1 cellular context compared by ENCODE assay signal in the genomic region with DNA sequence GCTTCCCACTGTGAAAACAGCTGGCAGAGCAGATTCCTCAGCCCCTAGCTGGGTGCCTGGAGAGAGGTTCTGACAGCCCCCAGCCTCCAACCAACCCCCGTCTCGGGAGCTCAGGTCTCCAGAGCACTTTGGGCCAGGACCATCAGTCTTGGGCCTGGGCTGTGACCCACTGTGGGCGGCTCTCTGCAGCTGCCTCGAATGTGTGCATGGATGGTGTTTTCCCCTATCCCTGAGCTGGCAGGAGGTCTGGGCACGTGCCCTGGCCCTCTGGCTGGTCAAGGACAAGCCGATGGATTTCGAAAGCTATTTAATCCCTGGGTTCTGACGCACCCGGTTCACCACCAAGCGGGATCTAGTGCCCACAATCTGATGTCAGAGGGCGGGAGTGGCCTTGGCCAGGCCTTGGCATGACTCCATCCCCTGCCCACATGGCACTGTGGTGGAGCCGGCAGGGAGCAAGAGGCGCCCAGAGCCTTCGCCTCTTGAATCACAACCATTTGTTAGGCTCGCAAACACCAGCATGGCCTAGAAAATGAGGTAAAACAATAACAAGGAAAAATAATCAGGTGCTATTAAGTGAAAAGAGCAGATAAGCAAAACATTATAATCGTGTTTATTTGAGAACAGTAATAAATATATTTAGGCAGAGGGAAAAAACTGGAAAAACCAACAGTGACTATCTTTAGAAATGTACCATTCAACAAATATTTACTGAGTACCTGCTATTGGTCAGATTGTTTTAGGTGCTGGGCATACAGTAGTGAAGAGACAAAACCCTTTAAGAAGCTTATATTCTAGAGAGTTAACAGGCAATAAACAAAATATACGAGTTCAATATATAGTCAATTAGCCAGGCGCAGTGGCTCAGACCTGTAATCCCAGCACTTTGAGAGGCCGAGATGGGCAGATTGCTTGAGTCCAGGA.
A peak's percentile ranks its signal among the peaks of the same experiment; 100 is the strongest.
TF ChIP-seq lines count a peak whose summit lies in the region.

No MANE protein-coding gene starts in this region.

TF ChIP-seq in HepG2, 621 proteins besides CTCF, POLR2A, EP300 and RAD21 (continued from another document and continues in another):
- TF ChIP-seq, protein P1, sequence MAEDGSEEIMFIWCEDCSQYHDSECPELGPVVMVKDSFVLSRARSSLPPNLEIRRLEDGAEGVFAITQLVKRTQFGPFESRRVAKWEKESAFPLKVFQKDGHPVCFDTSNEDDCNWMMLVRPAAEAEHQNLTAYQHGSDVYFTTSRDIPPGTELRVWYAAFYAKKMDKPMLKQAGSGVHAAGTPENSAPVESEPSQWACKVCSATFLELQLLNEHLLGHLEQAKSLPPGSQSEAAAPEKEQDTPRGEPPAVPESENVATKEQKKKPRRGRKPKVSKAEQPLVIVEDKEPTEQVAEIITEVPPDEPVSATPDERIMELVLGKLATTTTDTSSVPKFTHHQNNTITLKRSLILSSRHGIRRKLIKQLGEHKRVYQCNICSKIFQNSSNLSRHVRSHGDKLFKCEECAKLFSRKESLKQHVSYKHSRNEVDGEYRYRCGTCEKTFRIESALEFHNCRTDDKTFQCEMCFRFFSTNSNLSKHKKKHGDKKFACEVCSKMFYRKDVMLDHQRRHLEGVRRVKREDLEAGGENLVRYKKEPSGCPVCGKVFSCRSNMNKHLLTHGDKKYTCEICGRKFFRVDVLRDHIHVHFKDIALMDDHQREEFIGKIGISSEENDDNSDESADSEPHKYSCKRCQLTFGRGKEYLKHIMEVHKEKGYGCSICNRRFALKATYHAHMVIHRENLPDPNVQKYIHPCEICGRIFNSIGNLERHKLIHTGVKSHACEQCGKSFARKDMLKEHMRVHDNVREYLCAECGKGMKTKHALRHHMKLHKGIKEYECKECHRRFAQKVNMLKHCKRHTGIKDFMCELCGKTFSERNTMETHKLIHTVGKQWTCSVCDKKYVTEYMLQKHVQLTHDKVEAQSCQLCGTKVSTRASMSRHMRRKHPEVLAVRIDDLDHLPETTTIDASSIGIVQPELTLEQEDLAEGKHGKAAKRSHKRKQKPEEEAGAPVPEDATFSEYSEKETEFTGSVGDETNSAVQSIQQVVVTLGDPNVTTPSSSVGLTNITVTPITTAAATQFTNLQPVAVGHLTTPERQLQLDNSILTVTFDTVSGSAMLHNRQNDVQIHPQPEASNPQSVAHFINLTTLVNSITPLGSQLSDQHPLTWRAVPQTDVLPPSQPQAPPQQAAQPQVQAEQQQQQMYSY (CRISPR knock-in tag; IDR thresholded peaks at IDR 0.05), result no peak
- TF ChIP-seq HNRNPK (IDR thresholded peaks at IDR 0.05; ENCODE audit: low read depth, low read length, poor library complexity, severe bottlenecking), result no peak
- TF ChIP-seq ZNF274 (CRISPR knock-in tag; IDR thresholded peaks at IDR 0.05), result 0 out of 2 replicates have a peak, but pooled peaks have one; percentile 60
- no peak for TF ChIP-seq NAIF1 (CRISPR knock-in tag; IDR thresholded peaks at IDR 0.05; ENCODE audit: borderline replicate concordance)
- peak in 1 of 2 experiments; percentile 44; a peak in 1 of 4 replicates for TF ChIP-seq ATF4 (CRISPR knock-in tag; IDR thresholded peaks at IDR 0.05)
- TF ChIP-seq ZSCAN30 (CRISPR knock-in tag; IDR thresholded peaks at IDR 0.05), result no peak
- 0 out of 2 replicates have a peak, but pooled peaks have one; percentile 39 for TF ChIP-seq BRD4 (CRISPR knock-in tag; IDR thresholded peaks at IDR 0.05)
- no peak; the same call in 1 of the 2 replicates for TF ChIP-seq SMAD9 (CRISPR knock-in tag; IDR thresholded peaks at IDR 0.05)
- no peak for TF ChIP-seq CENPX (CRISPR knock-in tag; IDR thresholded peaks at IDR 0.05)
- no peak; the same call in 1 of the 2 replicates for TF ChIP-seq PHF20 (CRISPR knock-in tag; IDR thresholded peaks at IDR 0.05)
- TF ChIP-seq TEAD3 (CRISPR knock-in tag; optimal IDR thresholded peaks at IDR 0.05; ENCODE audit: borderline replicate concordance), result no peak
- no peak for TF ChIP-seq AHR (CRISPR knock-in tag; IDR thresholded peaks at IDR 0.05)
- no peak for TF ChIP-seq ZNF772 (CRISPR knock-in tag; IDR thresholded peaks at IDR 0.05)
- TF ChIP-seq HNRNPUL1 (IDR thresholded peaks at IDR 0.05; ENCODE audit: low read depth, low read length), result no peak
- TF ChIP-seq EED (CRISPR knock-in tag; IDR thresholded peaks at IDR 0.05), result no peak
- peak; percentile 47; the same call in 1 of the 2 replicates for TF ChIP-seq ZMYM4 (CRISPR knock-in tag; IDR thresholded peaks at IDR 0.05)
- no peak for TF ChIP-seq RFXAP (CRISPR knock-in tag; IDR thresholded peaks at IDR 0.05; ENCODE audit: borderline replicate concordance)
- TF ChIP-seq KLF11 (CRISPR knock-in tag; IDR thresholded peaks at IDR 0.05), result no peak
- TF ChIP-seq ZNF18 (CRISPR knock-in tag; IDR thresholded peaks at IDR 0.05; ENCODE audit: insufficient replicate concordance), result no peak
- peak; percentile 34; the same call in 1 of the 2 replicates for TF ChIP-seq ZNF501 (CRISPR knock-in tag; IDR thresholded peaks at IDR 0.05)
- no peak for TF ChIP-seq FIP1L1 (IDR thresholded peaks at IDR 0.05; ENCODE audit: borderline replicate concordance, insufficient read depth, low read depth, low read length)
- TF ChIP-seq TCF12 (IDR thresholded peaks at IDR 0.05), result no peak
- TF ChIP-seq TCF12 (CRISPR knock-in tag; IDR thresholded peaks at IDR 0.05), result no peak
- TF ChIP-seq, protein P2, sequence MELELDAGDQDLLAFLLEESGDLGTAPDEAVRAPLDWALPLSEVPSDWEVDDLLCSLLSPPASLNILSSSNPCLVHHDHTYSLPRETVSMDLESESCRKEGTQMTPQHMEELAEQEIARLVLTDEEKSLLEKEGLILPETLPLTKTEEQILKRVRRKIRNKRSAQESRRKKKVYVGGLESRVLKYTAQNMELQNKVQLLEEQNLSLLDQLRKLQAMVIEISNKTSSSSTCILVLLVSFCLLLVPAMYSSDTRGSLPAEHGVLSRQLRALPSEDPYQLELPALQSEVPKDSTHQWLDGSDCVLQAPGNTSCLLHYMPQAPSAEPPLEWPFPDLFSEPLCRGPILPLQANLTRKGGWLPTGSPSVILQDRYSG (CRISPR knock-in tag; IDR thresholded peaks at IDR 0.05), result no peak
- no peak for TF ChIP-seq MED8 (CRISPR knock-in tag; IDR thresholded peaks at IDR 0.05; ENCODE audit: insufficient replicate concordance)
- no peak for TF ChIP-seq HOXA7 (CRISPR knock-in tag; IDR thresholded peaks at IDR 0.05)
- TF ChIP-seq SNAPC5 (CRISPR knock-in tag; IDR thresholded peaks at IDR 0.05; ENCODE audit: borderline replicate concordance), result no peak
- no peak for TF ChIP-seq MEIS1 (CRISPR knock-in tag; IDR thresholded peaks at IDR 0.05; ENCODE audit: borderline replicate concordance)
- TF ChIP-seq, protein P3, sequence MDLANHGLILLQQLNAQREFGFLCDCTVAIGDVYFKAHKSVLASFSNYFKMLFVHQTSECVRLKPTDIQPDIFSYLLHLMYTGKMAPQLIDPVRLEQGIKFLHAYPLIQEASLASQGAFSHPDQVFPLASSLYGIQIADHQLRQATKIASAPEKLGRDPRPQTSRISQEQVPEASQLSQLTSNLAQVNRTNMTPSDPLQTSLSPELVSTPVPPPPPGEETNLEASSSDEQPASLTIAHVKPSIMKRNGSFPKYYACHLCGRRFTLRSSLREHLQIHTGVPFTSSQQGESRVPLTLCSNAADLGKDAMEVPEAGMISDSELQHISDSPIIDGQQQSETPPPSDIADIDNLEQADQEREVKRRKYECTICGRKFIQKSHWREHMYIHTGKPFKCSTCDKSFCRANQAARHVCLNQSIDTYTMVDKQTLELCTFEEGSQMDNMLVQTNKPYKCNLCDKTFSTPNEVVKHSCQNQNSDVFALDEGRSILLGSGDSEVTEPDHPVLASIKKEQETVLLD (CRISPR knock-in tag; IDR thresholded peaks at IDR 0.05; ENCODE audit: low read depth), result no peak
- TF ChIP-seq, protein P4, sequence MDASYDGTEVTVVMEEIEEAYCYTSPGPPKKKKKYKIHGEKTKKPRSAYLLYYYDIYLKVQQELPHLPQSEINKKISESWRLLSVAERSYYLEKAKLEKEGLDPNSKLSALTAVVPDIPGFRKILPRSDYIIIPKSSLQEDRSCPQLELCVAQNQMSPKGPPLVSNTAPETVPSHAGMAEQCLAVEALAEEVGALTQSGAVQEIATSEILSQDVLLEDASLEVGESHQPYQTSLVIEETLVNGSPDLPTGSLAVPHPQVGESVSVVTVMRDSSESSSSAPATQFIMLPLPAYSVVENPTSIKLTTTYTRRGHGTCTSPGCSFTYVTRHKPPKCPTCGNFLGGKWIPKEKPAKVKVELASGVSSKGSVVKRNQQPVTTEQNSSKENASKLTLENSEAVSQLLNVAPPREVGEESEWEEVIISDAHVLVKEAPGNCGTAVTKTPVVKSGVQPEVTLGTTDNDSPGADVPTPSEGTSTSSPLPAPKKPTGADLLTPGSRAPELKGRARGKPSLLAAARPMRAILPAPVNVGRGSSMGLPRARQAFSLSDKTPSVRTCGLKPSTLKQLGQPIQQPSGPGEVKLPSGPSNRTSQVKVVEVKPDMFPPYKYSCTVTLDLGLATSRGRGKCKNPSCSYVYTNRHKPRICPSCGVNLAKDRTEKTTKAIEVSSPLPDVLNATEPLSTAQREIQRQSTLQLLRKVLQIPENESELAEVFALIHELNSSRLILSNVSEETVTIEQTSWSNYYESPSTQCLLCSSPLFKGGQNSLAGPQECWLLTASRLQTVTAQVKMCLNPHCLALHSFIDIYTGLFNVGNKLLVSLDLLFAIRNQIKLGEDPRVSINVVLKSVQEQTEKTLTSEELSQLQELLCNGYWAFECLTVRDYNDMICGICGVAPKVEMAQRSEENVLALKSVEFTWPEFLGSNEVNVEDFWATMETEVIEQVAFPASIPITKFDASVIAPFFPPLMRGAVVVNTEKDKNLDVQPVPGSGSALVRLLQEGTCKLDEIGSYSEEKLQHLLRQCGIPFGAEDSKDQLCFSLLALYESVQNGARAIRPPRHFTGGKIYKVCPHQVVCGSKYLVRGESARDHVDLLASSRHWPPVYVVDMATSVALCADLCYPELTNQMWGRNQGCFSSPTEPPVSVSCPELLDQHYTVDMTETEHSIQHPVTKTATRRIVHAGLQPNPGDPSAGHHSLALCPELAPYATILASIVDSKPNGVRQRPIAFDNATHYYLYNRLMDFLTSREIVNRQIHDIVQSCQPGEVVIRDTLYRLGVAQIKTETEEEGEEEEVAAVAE (CRISPR knock-in tag; IDR thresholded peaks at IDR 0.05; ENCODE audit: borderline replicate concordance), result no peak
- no peak for TF ChIP-seq ZBTB3 (CRISPR knock-in tag; IDR thresholded peaks at IDR 0.05; ENCODE audit: borderline replicate concordance, low read depth)
- TF ChIP-seq, protein P5, sequence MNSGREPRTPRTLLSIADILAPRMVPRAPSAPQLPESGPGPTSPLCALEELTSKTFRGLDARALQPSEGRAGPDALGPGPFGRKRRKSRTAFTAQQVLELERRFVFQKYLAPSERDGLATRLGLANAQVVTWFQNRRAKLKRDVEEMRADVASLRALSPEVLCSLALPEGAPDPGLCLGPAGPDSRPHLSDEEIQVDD (CRISPR knock-in tag; IDR thresholded peaks at IDR 0.05; ENCODE audit: borderline replicate concordance), result peak; percentile 70; the same call in 1 of the 2 replicates
- no peak for TF ChIP-seq SMAD3 (CRISPR knock-in tag; IDR thresholded peaks at IDR 0.05)
- no peak for TF ChIP-seq CBX2 (IDR thresholded peaks at IDR 0.05; ENCODE audit: low read depth, low read length)
- TF ChIP-seq CBX2 (CRISPR knock-in tag; IDR thresholded peaks at IDR 0.05; ENCODE audit: low read depth), result no peak
- no peak for TF ChIP-seq SYNCRIP (IDR thresholded peaks at IDR 0.05; ENCODE audit: insufficient read depth, low read depth, low read length)
- no peak; the same call in 1 of the 2 replicates for TF ChIP-seq CHCHD3 (CRISPR knock-in tag; IDR thresholded peaks at IDR 0.05)
- TF ChIP-seq AFF4 (CRISPR knock-in tag; IDR thresholded peaks at IDR 0.05), result no peak
- TF ChIP-seq SIN3B (IDR thresholded peaks at IDR 0.05; ENCODE audit: low read length), result no peak
- TF ChIP-seq ZFP82 (CRISPR knock-in tag; IDR thresholded peaks at IDR 0.05; ENCODE audit: borderline replicate concordance), result no peak
